Comparison of ENCODE assay signal across 1 cellular context in genomic region chr2:200102971-200103370, GRCh38.
TF ChIP-seq lines count a peak whose summit lies in the region.

No MANE protein-coding gene starts in this region.

TF ChIP-seq in HepG2, 621 proteins besides CTCF, POLR2A, EP300 and RAD21 (continued from another document):
- no peak for TF ChIP-seq ZNF580 (CRISPR knock-in tag; IDR thresholded peaks at IDR 0.05; ENCODE audit: borderline replicate concordance, low read depth)
- no peak for TF ChIP-seq ZNF713 (CRISPR knock-in tag; IDR thresholded peaks at IDR 0.05)
- TF ChIP-seq ZBTB7A (CRISPR knock-in tag; IDR thresholded peaks at IDR 0.05): no peak
